10 cellular contexts compared by ENCODE assay signal in the genomic region with DNA sequence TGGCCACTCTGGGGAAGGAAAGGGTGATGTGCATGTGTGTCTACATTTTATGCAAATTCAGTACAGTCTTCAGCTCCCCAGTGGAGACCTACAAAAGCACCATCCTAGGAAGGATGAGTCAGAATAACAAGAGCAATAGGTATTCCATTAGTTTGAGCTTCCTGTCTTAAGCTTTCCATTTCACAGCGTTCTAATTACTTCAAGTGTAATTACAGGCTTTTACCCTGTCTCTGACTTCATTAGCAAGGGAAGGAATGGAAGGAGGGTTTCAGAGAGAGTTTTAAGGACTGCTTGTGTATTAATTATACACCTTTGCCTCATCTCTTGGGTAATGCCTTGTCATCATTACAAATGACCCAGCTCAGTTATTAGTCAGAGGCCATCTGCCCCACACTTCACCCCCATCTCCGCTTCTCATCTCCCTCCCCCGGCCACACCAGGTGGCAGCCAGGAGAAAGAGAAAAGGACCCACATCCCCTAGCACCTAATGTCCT.
DNase-seq lines count a peak whose midpoint lies in the region; ATAC-seq, FAIRE-seq and TF ChIP-seq lines count a peak whose summit lies in the region.
"Had no signal": no experiment of that assay in that cellular context is flagged by ENCODE, and none has a peak within 500 bp of the region (broad histone marks: within the 10 kb centered on the region; RNA-seq: fewer than 3 reads in every experiment).

No MANE protein-coding gene starts in this region.

- no peaks in the 10 kb centered on the region for H3K9me3 Mint-ChIP-seq in stimulated activated naive CD8-positive, alpha-beta T cell treated with anti-CD3 and anti-CD28 coated beads, Interleukin-15, amount 100 ng/mL, for 72 hours
- H3K9me3 Mint-ChIP-seq in chondrocyte (ENCODE audit: low read depth): no peaks in the 10 kb centered on the region
- H3K9me3 Mint-ChIP-seq: memory B cell had no signal

- no peaks in the 10 kb centered on the region for H3K4me1 ChIP-seq in SJCRH30

- no peak for DNase-seq in stimulated activated naive CD8-positive, alpha-beta T cell treated with anti-CD3 and anti-CD28 coated beads, Interleukin-15, amount 100 ng/mL, for 72 hours
- no peak for DNase-seq in stimulated activated naive CD8-positive, alpha-beta T cell treated with anti-CD3 and anti-CD28 coated beads, Interleukin-15, Interleukin-2, amounts not matched to agents 100 U/mL and 50 U/mL, for 24 hours
- DNase-seq in NCI-H69 (lab: John Stamatoyannopoulos, UW) (peak; percentile 94), urothelium cell line (ENCODE audit: low spot score) (peak; percentile 40), DMS114 treated with DMSO at 0.1 percent for 48 hours (lab: John Stamatoyannopoulos, UW; ENCODE audit: unreplicated experiment) (no peak), SJCRH30 (no peak), chondrocyte (ENCODE audit: low spot score) (no peak)
- DNase-seq: effector memory CD4-positive, alpha-beta T cell had no signal

- H3K36me3 ChIP-seq in SJCRH30: no peaks in the 10 kb centered on the region

- peak; percentile 73 for ATAC-seq in stimulated activated naive CD8-positive, alpha-beta T cell treated with anti-CD3 and anti-CD28 coated beads, Interleukin-15, amount 100 ng/mL, for 72 hours
- ATAC-seq in stimulated activated naive CD8-positive, alpha-beta T cell treated with anti-CD3 and anti-CD28 coated beads, Interleukin-15, Interleukin-2, amounts not matched to agents 100 U/mL and 50 U/mL, for 24 hours: no peak
- peak; percentile 68 for ATAC-seq in HG03025 (IDR thresholded peaks at IDR 0.05; ENCODE audit: low FRiP score, unreplicated experiment)

- no peak overlapping the region for H3K27ac ChIP-seq in SJCRH30

- H3K36me3 Mint-ChIP-seq in chondrocyte (ENCODE audit: low read depth): no peaks in the 10 kb centered on the region
- H3K36me3 Mint-ChIP-seq: memory B cell had no signal

- H3K27me3 Mint-ChIP-seq in stimulated activated naive CD8-positive, alpha-beta T cell treated with anti-CD3 and anti-CD28 coated beads, Interleukin-15, amount 100 ng/mL, for 72 hours: peaks cover 35% of the 10 kb centered on the region
- H3K27me3 Mint-ChIP-seq in chondrocyte (ENCODE audit: low read depth): peaks cover 5% of the 10 kb centered on the region

- no peaks in the 10 kb centered on the region for H3K4me1 Mint-ChIP-seq in stimulated activated naive CD8-positive, alpha-beta T cell treated with anti-CD3 and anti-CD28 coated beads, Interleukin-15, amount 100 ng/mL, for 72 hours
- H3K4me1 Mint-ChIP-seq in chondrocyte (ENCODE audit: low read depth): no peaks in the 10 kb centered on the region
- H3K4me1 Mint-ChIP-seq: memory B cell had no signal

- no peak overlapping the region for H3K4me3 ChIP-seq in SJCRH30

- H3K9me3 ChIP-seq in SJCRH30 (replicated peaks): no peaks in the 10 kb centered on the region

- no peak for TF ChIP-seq CTCF in chondrocyte (IDR thresholded peaks at IDR 0.05)

- no peak overlapping the region for H3K4me3 Mint-ChIP-seq in stimulated activated naive CD8-positive, alpha-beta T cell treated with anti-CD3 and anti-CD28 coated beads, Interleukin-15, amount 100 ng/mL, for 72 hours
- H3K4me3 Mint-ChIP-seq in chondrocyte (ENCODE audit: unreplicated experiment): no peak overlapping the region
- H3K4me3 Mint-ChIP-seq: memory B cell had no signal

- H3K27me3 ChIP-seq in SJCRH30: peaks cover 3% of the 10 kb centered on the region; the same call in 1 of the 2 replicates

- no peak overlapping the region for H3K27ac Mint-ChIP-seq in stimulated activated naive CD8-positive, alpha-beta T cell treated with anti-CD3 and anti-CD28 coated beads, Interleukin-15, amount 100 ng/mL, for 72 hours
- H3K27ac Mint-ChIP-seq in chondrocyte (ENCODE audit: unreplicated experiment): no peak overlapping the region
- H3K27ac Mint-ChIP-seq: memory B cell had no signal

- FAIRE-seq in urothelium cell line (lab: Jason Lieb, UNC): no peak

Comparison
In these comparisons a context has a peak if more than half of its experiments do, and no peak if none do; other contexts are left out.
1. DNase-seq: peak in NCI-H69 (single experiment) and urothelium cell line (single experiment); none in stimulated activated naive CD8-positive, alpha-beta T cell treated with anti-CD3 and anti-CD28 coated beads, Interleukin-15, amount 100 ng/mL, for 72 hours (0 of 2), stimulated activated naive CD8-positive, alpha-beta T cell treated with anti-CD3 and anti-CD28 coated beads, Interleukin-15, Interleukin-2, amounts not matched to agents 100 U/mL and 50 U/mL, for 24 hours (single experiment), DMS114 treated with DMSO at 0.1 percent for 48 hours (single experiment), SJCRH30 (0 of 2) and chondrocyte (single experiment).